In the genomic region with DNA sequence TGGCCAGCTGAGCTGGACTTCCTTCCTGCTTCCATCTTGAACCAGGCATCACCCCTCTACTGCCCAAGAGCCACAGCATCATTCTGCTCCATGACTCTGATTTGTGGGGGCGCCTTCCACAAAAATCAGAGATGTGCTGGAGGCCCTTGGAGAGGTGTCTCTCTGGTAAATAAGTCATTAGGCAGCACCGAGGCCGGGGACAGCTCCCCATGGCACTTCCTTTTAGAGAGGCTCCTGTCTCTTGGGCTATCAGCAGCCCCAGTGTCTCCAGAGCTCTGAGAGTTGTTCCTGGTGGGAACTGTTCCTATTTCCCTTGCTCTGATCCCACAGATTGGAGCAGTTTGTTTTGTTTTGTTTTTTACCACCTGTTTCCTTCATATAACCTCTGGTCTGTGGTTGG, we compare ENCODE assay signal across 1 cellular context.
TF ChIP-seq lines count a peak whose summit lies in the region.

No MANE protein-coding gene starts in this region.

TF ChIP-seq in PFSK-1, 5 proteins besides CTCF, POLR2A, EP300 and RAD21:
- TF ChIP-seq TAF1 (IDR thresholded peaks at IDR 0.05; ENCODE audit: borderline replicate concordance, insufficient read depth, low read length) (no peak), REST (IDR thresholded peaks at IDR 0.05; ENCODE audit: insufficient read depth in 1 of 2, low read depth in 2 of 2, low read length in 2 of 2) (peak; percentile 70 to 88)
